ENCODE assay signal across 1 cellular context in genomic region chr17:4636474-4637100, GRCh38.
TF ChIP-seq lines count a peak whose summit lies in the region.

No MANE protein-coding gene starts in this region.

TF ChIP-seq in H1, 55 proteins besides CTCF, POLR2A, EP300 and RAD21:
- TF ChIP-seq PHF8 (conservative IDR thresholded peaks at IDR 0.05; ENCODE audit: low read depth, low read length) (no peak), SIX5 (IDR thresholded peaks at IDR 0.05; ENCODE audit: low read depth, low read length) (no peak), JUN (IDR thresholded peaks at IDR 0.05; ENCODE audit: low read depth, low read length) (no peak), KDM4A (IDR thresholded peaks at IDR 0.05; ENCODE audit: low read depth, low read length, severe bottlenecking) (no peak), SP2 (IDR thresholded peaks at IDR 0.05; ENCODE audit: low read length) (no peak), ATF3 (IDR thresholded peaks at IDR 0.05; ENCODE audit: insufficient read depth, low read depth, low read length) (no peak), CBX5 (IDR thresholded peaks at IDR 0.05; ENCODE audit: low read depth, low read length) (no peak), EZH2 (IDR thresholded peaks at IDR 0.05; ENCODE audit: low read depth, low read length, severe bottlenecking) (no peak), BACH1 (IDR thresholded peaks at IDR 0.05; ENCODE audit: low read length) (no peak), SRF (IDR thresholded peaks at IDR 0.05; ENCODE audit: low read depth, low read length) (no peak), ASH2L (IDR thresholded peaks at IDR 0.05; ENCODE audit: low read length) (no peak), MAX (IDR thresholded peaks at IDR 0.05) (no peak), HDAC6 (IDR thresholded peaks at IDR 0.05; ENCODE audit: low read depth, low read length) (no peak), KDM1A (IDR thresholded peaks at IDR 0.05; ENCODE audit: borderline replicate concordance, low read length) (no peak), TCF12 (IDR thresholded peaks at IDR 0.05; ENCODE audit: low read depth, low read length) (no peak), FOSL1 (IDR thresholded peaks at IDR 0.05; ENCODE audit: insufficient read depth, low read depth, low read length) (no peak), KDM5A (IDR thresholded peaks at IDR 0.05; ENCODE audit: low read length) (no peak), TAF1 (IDR thresholded peaks at IDR 0.05; ENCODE audit: low read depth, low read length) (no peak), RNF2 (IDR thresholded peaks at IDR 0.05; ENCODE audit: borderline replicate concordance, low read depth, low read length, missing control alignments, poor library complexity, severe bottlenecking) (no peak), YY1 (IDR thresholded peaks at IDR 0.05; ENCODE audit: low read depth, low read length) (no peak)
